ENCODE assay signal across 1 cellular context in the genomic region with DNA sequence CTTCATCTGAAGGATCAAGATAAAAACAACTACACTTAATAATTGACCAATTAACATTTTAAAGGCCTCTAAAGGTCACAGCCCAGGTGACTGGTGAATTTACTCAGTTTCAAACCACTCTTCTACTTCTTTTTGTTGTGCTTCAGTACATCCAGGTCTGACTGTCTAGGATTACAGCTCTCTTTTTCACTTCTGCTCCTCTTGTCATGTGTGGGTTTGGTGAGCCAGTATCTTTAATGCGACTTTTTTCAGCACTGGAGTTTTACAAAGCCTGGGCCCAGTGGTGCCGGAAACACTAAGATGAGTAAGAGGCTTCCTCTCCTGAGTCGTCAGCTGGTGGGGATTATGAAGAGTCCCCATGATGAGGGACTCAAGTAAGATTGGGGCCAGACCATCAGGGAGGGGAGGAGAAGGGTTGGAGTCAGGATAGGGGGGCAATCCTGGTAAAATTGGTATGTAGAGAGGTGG.
TF ChIP-seq lines count a peak whose summit lies in the region.

No MANE protein-coding gene starts in this region.

TF ChIP-seq in SK-N-SH treated with all-trans-retinoic acid at 6 μM for 48 hours, 23 proteins besides CTCF, POLR2A, EP300 and RAD21 (continued from another document):
- no peak for TF ChIP-seq ISL1 (CRISPR knock-in tag; IDR thresholded peaks at IDR 0.05)
- TF ChIP-seq TCF4 (CRISPR knock-in tag; IDR thresholded peaks at IDR 0.05; ENCODE audit: borderline replicate concordance): no peak
- TF ChIP-seq BACH2 (CRISPR knock-in tag; IDR thresholded peaks at IDR 0.05; ENCODE audit: borderline replicate concordance): no peak
TF ChIP-seq in SK-N-SH treated with all-trans-retinoic acid at 6 μM for 48 hours: peak in this region for 0.
